10 cellular contexts compared by ENCODE assay signal in genomic region chr16:73053379-73054130, GRCh38. TPM values are rescaled to one million over a fixed set of nuclear protein-coding genes. Genes with fewer than 3 reads are reported as not detected.
DNase-seq lines count a peak whose midpoint lies in the region; ATAC-seq and TF ChIP-seq lines count a peak whose summit lies in the region.
"Had no signal": no experiment of that assay in that cellular context is flagged by ENCODE, and none has a peak within 500 bp of the region (broad histone marks: within the 10 kb centered on the region; RNA-seq: fewer than 3 reads in every experiment).

No MANE protein-coding gene starts in this region.

- H3K4me1 ChIP-seq in right atrium auricular region (peaks cover 0 to 56% of the 10 kb centered on the region in 2 donors), lung (ENCODE audit: control insufficient read depth in 2 of 2, insufficient read depth in 2 of 2, low read length in 2 of 2) (peaks cover 6 to 12% of the 10 kb centered on the region in 2 donors)

- DNase-seq in right atrium auricular region (ENCODE audit: low spot score) (no peak), cardiac septum (ENCODE audit: low spot score) (no peak), astrocyte of the spinal cord (ENCODE audit: low read depth, low spot score) (peak; percentile 69), lung (ENCODE audit: low spot score) (no peak), ecto neural progenitor cell (ENCODE audit: low spot score) (no peak)
- DNase-seq in activated naive CD4-positive, alpha-beta T cell (lab: John Stamatoyannopoulos, UW), result no peak
- no peak for DNase-seq in activated CD4-positive, CD25-positive, alpha-beta regulatory T cell (lab: John Stamatoyannopoulos, UW)
- DNase-seq: CD4-positive, CD25-positive, alpha-beta regulatory T cell; stimulated activated naive CD4-positive, alpha-beta T cell treated with Interleukin-2 at 50 U/mL for 16 hours had no signal

- H3K27me3 ChIP-seq in right atrium auricular region, result no peaks in the 10 kb centered on the region
- no peaks in the 10 kb centered on the region for H3K27me3 ChIP-seq in lung (ENCODE audit: control insufficient read depth, insufficient read depth)

- H3K36me3 ChIP-seq in right atrium auricular region (no peaks in the 10 kb centered on the region), lung (ENCODE audit: control insufficient read depth in 2 of 2, insufficient read depth in 2 of 2, low read length in 2 of 2) (no peaks in the 10 kb centered on the region)

- 52 to 58% methylated on average over 15 of the region's 15 CpGs for WGBS in lung, 2 donors

- H3K27ac ChIP-seq in right atrium auricular region (peak overlapping the region; percentile 90 to 91), lung (ENCODE audit: low read depth in 1 of 2, low read length in 1 of 2) (peak overlapping the region; percentile 17 to 93)

- H3K4me3 ChIP-seq in right atrium auricular region (no peak overlapping the region), astrocyte of the spinal cord (ENCODE audit: low read depth, low read length) (no peak overlapping the region), lung (no peak overlapping the region)

- TF ChIP-seq CTCF in right atrium auricular region (IDR thresholded peaks at IDR 0.05) (no peak), astrocyte of the spinal cord (IDR thresholded peaks at IDR 0.05; ENCODE audit: low read depth, low read length) (no peak), lung (IDR thresholded peaks at IDR 0.05; ENCODE audit: control extremely low read depth, extremely low read depth) (no peak)

- intact Hi-C loops in cardiac septum (cut with DNase I), result loop anchor here (10.0 kb wide), 1 partner anchor 389 kb away; no protein-coding TSS in a partner anchor

- in situ Hi-C loops in astrocyte of the spinal cord (cut with HindIII; ENCODE audit: low sequenced_read_pairs), result no loop called here

- no peak for ATAC-seq in lung (ENCODE audit: insufficient read depth, low FRiP score)
- no peak for ATAC-seq in HG03565 (IDR thresholded peaks at IDR 0.05; ENCODE audit: unreplicated experiment)

- H3K9me3 ChIP-seq in right atrium auricular region (no peaks in the 10 kb centered on the region), lung (ENCODE audit: control insufficient read depth in 2 of 2, insufficient read depth in 1 of 2, low read length in 1 of 2) (peaks cover 0 to 2% of the 10 kb centered on the region in 2 donors)

RNA-seq across cellular contexts. Expression of gene ZFHX3, which starts 5.6 kb away (rescaled TPM):
- total RNA-seq in right atrium auricular region (10 to 100 TPM in 1 of 2 donors, 1 to 10 TPM in 1; 9.2 to 18.9 TPM), cardiac septum (15.7 TPM), lung (10 to 100 TPM; 25.0 to 32.7 TPM)
- polyA plus RNA-seq in lung, result 1 to 10 TPM; 2.6 to 4.4 TPM
